ENCODE assay signal across 9 cellular contexts in the genomic region with DNA sequence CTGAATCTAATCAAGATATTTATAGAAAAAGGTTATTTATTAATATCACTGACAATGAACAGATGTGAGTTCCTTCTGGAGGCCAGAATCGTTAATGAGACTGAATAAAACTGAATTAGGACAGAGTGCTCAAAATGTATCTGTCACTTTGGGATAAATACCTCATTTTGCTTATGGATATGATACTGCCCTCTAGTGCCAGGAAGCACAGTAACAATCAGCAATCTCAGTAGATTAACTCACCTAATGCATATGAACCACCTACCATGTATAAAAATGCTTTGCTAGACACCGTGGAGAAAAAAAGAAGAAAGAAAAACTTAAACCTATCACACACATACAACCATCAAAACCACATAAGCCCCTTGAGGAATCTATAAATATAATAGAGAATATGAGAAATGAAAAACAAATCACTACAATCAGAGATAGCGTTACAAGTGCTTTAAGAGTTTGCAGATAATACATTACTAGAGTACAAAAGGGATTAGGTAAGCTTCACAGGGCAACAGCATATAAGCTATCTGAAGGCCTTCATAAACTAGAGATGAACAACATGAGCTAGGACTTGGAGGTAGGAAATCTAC.
DNase-seq lines count a peak whose midpoint lies in the region; ATAC-seq, FAIRE-seq and TF ChIP-seq lines count a peak whose summit lies in the region.
"Had no signal": no experiment of that assay in that cellular context is flagged by ENCODE, and none has a peak within 500 bp of the region (broad histone marks: within the 10 kb centered on the region; RNA-seq: fewer than 3 reads in every experiment).

No MANE protein-coding gene starts in this region.

- CTCF ChIA-PET in activated B cell treated with CpG ODN at 0.5 μM for 24 hours (lab: Charles Lee), result interaction anchor here (0.6 to 4.5 kb wide), 17 partner anchors 13 to 375 kb away, joined by 3 to 59 read pairs (median 4); a partner anchor contains a TSS

- in situ Hi-C loops in KBM-7 (cut with MboI; ENCODE audit: low pct_unique_long_range_greater_than_20kb, low sequenced_read_pairs), result no loop called here

- H3K9me3 Mint-ChIP-seq in activated B cell treated with CpG ODN at 0.5 μM for 24 hours, result no peaks in the 10 kb centered on the region
- H3K9me3 Mint-ChIP-seq: activated T-cell treated with anti-CD3 and anti-CD28 coated beads, Interleukin-2, amount 50 U/mL, for 4 hours had no signal

- intact Hi-C loops in activated B cell treated with CpG ODN at 0.5 μM for 24 hours (cut with micrococcal nuclease), result loop anchor here (1.0 kb wide), 2 partner anchors 24 to 51 kb away; no protein-coding TSS in a partner anchor

- no peak overlapping the region for H3K4me3 Mint-ChIP-seq in activated B cell treated with CpG ODN at 0.5 μM for 24 hours
- H3K4me3 Mint-ChIP-seq: activated T-cell treated with anti-CD3 and anti-CD28 coated beads, Interleukin-2, amount 50 U/mL, for 4 hours had no signal

- H3K27ac Mint-ChIP-seq in activated B cell treated with CpG ODN at 0.5 μM for 24 hours, result peak overlapping the region; percentile 5

- FAIRE-seq in islet of Langerhans (lab: Jason Lieb, UNC), result peak; percentile 9

- POLR2A ChIA-PET in activated B cell treated with CpG ODN at 0.5 μM for 24 hours (lab: Charles Lee), result interaction anchor here (0.6 to 1.2 kb wide), 4 partner anchors 31 to 142 kb away, joined by 3 to 4 read pairs (median 3); no protein-coding TSS in a partner anchor

- peaks cover 35% of the 10 kb centered on the region for H3K4me1 Mint-ChIP-seq in activated B cell treated with CpG ODN at 0.5 μM for 24 hours

- TF ChIP-seq CTCF in activated B cell treated with CpG ODN at 0.5 μM for 24 hours (IDR thresholded peaks at IDR 0.05), result peak; percentile 53

- DNase-seq in SIG-M5 treated with dmso at 0.1 percent for 504 hours (lab: John Stamatoyannopoulos, UW; ENCODE audit: unreplicated experiment) (peak; percentile 19), SIG-M5 (lab: John Stamatoyannopoulos, UW) (no peak), KBM-7 (peak; percentile 42), activated B cell treated with CpG ODN at 0.5 μM for 24 hours (no peak), LoVo (ENCODE audit: low spot score) (no peak)
- DNase-seq: activated T-cell treated with anti-CD3 and anti-CD28 coated beads, Interleukin-2, amount 50 U/mL, for 4 hours had no signal

- peaks cover 12% of the 10 kb centered on the region for H3K36me3 Mint-ChIP-seq in activated B cell treated with CpG ODN at 0.5 μM for 24 hours (ENCODE audit: low read depth)

- no peak for ATAC-seq in activated B cell treated with CpG ODN at 0.5 μM for 24 hours (ENCODE audit: low read depth)
- no peak for ATAC-seq in HG02938 (IDR thresholded peaks at IDR 0.05; ENCODE audit: unreplicated experiment)
- no peak for ATAC-seq in GM19035 (IDR thresholded peaks at IDR 0.05; ENCODE audit: unreplicated experiment)

- no peaks in the 10 kb centered on the region for H3K27me3 Mint-ChIP-seq in activated B cell treated with CpG ODN at 0.5 μM for 24 hours

Comparison
In these comparisons a context has a peak if more than half of its experiments do, and no peak if none do; other contexts are left out.
1. DNase-seq: peak in SIG-M5 treated with dmso at 0.1 percent for 504 hours (single experiment) and KBM-7 (single experiment); none in SIG-M5 (single experiment), activated B cell treated with CpG ODN at 0.5 μM for 24 hours (single experiment) and LoVo (single experiment).